Comparison of ENCODE assay signal across 11 cellular contexts in genomic region chr9:80072406-80072805, GRCh38.
DNase-seq lines count a peak whose midpoint lies in the region; ATAC-seq and TF ChIP-seq lines count a peak whose summit lies in the region.
"Had no signal": no experiment of that assay in that cellular context is flagged by ENCODE, and none has a peak within 500 bp of the region (broad histone marks: within the 10 kb centered on the region; RNA-seq: fewer than 3 reads in every experiment).

No MANE protein-coding gene starts in this region.

- no peaks in the 10 kb centered on the region for H3K4me1 Mint-ChIP-seq in CD14-positive monocyte
- H3K4me1 Mint-ChIP-seq: CD8-positive, alpha-beta memory T cell had no signal

- H3K27me3 Mint-ChIP-seq in CD14-positive monocyte (ENCODE audit: low read depth in 3 of 3) = no peaks in the 10 kb centered on the region
- H3K27me3 Mint-ChIP-seq: CD8-positive, alpha-beta memory T cell had no signal

- no peak for ATAC-seq in sciatic nerve
- ATAC-seq: HepG2 had no signal

- no peak overlapping the region for H3K4me3 Mint-ChIP-seq in CD14-positive monocyte
- H3K4me3 Mint-ChIP-seq: CD8-positive, alpha-beta memory T cell had no signal

- no peak overlapping the region for H3K27ac Mint-ChIP-seq in CD14-positive monocyte

- H3K9me3 Mint-ChIP-seq in CD14-positive monocyte = peaks cover 1 to 14% (median 7%) of the 10 kb centered on the region in 7 donors
- H3K9me3 Mint-ChIP-seq: CD8-positive, alpha-beta memory T cell had no signal

- intact Hi-C loops in sciatic nerve (cut with DNase I) (no loop called here), CD14-positive monocyte (cut with micrococcal nuclease) (no loop called here)

- peak; percentile 27 for DNase-seq in NCI-H2171 treated with DMSO at 0.1 percent for 48 hours (lab: John Stamatoyannopoulos, UW)
- DNase-seq in NCI-H2171 (lab: John Stamatoyannopoulos, UW) = no peak
- peak; percentile 85 for DNase-seq in NCI-H1436 (lab: John Stamatoyannopoulos, UW)
- peak; percentile 66 for DNase-seq in NCI-H748 (lab: John Stamatoyannopoulos, UW; ENCODE audit: unreplicated experiment)
- no peak for DNase-seq in sciatic nerve (ENCODE audit: low spot score)
- DNase-seq in GOT3 (lab: John Stamatoyannopoulos, UW) = no peak
- DNase-seq in CD14-positive monocyte (ENCODE audit: low spot score) = no peak
- DNase-seq in NCI-H2081 treated with DMSO at 0.1 percent for 48 hours (lab: John Stamatoyannopoulos, UW) = no peak
- DNase-seq: CD8-positive, alpha-beta memory T cell; DMS79 had no signal

- H3K36me3 Mint-ChIP-seq in CD14-positive monocyte = no peaks in the 10 kb centered on the region
- H3K36me3 Mint-ChIP-seq: CD8-positive, alpha-beta memory T cell had no signal

- TF ChIP-seq CTCF in CD14-positive monocyte (IDR thresholded peaks at IDR 0.05) = no peak

Comparison
In these comparisons a context has a peak if more than half of its experiments do, and no peak if none do; other contexts are left out.
1. DNase-seq: peak in NCI-H2171 treated with DMSO at 0.1 percent for 48 hours (single experiment), NCI-H1436 (single experiment) and NCI-H748 (single experiment); none in NCI-H2171 (single experiment), sciatic nerve (single experiment), GOT3 (single experiment), CD14-positive monocyte (single experiment) and NCI-H2081 treated with DMSO at 0.1 percent for 48 hours (single experiment).